ENCODE assay signal across 1 cellular context in genomic region chr17:28947639-28948038, GRCh38.
TF ChIP-seq lines count a peak whose summit lies in the region.

No MANE protein-coding gene starts in this region.

TF ChIP-seq in SK-N-SH, 30 proteins besides CTCF, POLR2A, EP300 and RAD21 (continued from another document):
- TF ChIP-seq ZBTB33 (IDR thresholded peaks at IDR 0.05; ENCODE audit: borderline replicate concordance, low read depth) (no peak), IRF3 (IDR thresholded peaks at IDR 0.05; ENCODE audit: low read depth, low read length) (no peak)
